Comparison of ENCODE assay signal across 12 cellular contexts in genomic region chr12:110579239-110579888, GRCh38. TPM values are rescaled to one million over a fixed set of nuclear protein-coding genes. Genes with fewer than 3 reads are reported as not detected.
DNase-seq lines count a peak whose midpoint lies in the region; ATAC-seq, FAIRE-seq and TF ChIP-seq lines count a peak whose summit lies in the region.
"Had no signal": no experiment of that assay in that cellular context is flagged by ENCODE, and none has a peak within 500 bp of the region (broad histone marks: within the 10 kb centered on the region; RNA-seq: fewer than 3 reads in every experiment).

No MANE protein-coding gene starts in this region.

- peak overlapping the region; percentile 34; the same call in 1 of the 2 replicates for H3K9ac ChIP-seq in Karpas-422 (ENCODE audit: low read length)
- H3K9ac ChIP-seq in K562 (ENCODE audit: insufficient read depth in 1 of 2, low read depth in 2 of 2, low read length in 2 of 2): no peak overlapping the region

- TF ChIP-seq EP300 in K562 (IDR thresholded peaks at IDR 0.05; ENCODE audit: low read length): no peak

- H3K27ac ChIP-seq in Karpas-422 (ENCODE audit: low read length): peak overlapping the region; percentile 32
- H3K27ac ChIP-seq in K562 (ENCODE audit: extremely low read depth, low read depth, low read length): 0 out of 3 replicates have a peak overlapping the region, but pooled peaks have one; percentile 35
- H3K27ac ChIP-seq: WERI-Rb-1 had no signal

- no peak for FAIRE-seq in K562 (lab: Jason Lieb, UNC)

- no peaks in the 10 kb centered on the region for H3K9me2 ChIP-seq in Karpas-422 (replicated peaks; ENCODE audit: insufficient read depth, low read length)

- peak overlapping the region; percentile 93 to 97 for H3K27ac Mint-ChIP-seq in natural killer cell treated with Interleukin-12 subunit alpha and Interleukin-12 subunit beta and Interleukin-15 and Interleukin-18, amount 100 ng/mL, for 72 hours

- H3K4me1 ChIP-seq in Karpas-422 (ENCODE audit: low read length) (peaks cover 48% of the 10 kb centered on the region), K562 (replicated peaks in 1 of 2; ENCODE audit: control insufficient read depth in 2 of 2, insufficient read depth in 2 of 2, low read length in 2 of 2) (peaks cover 31 to 37% of the 10 kb centered on the region in 2 experiments)

- intact Hi-C loops in K562 (cut with micrococcal nuclease): no loop called here
- intact Hi-C loops in lower leg skin (cut with DNase I; ENCODE audit: low total_unique reads): no loop called here

- peaks cover 60 to 64% of the 10 kb centered on the region in 2 donors for H3K4me1 Mint-ChIP-seq in natural killer cell treated with Interleukin-12 subunit alpha and Interleukin-12 subunit beta and Interleukin-15 and Interleukin-18, amount 100 ng/mL, for 72 hours (ENCODE audit: low read depth in 2 of 2)

- no peak for DNase-seq in GM06990 (ENCODE audit: extremely low read depth, insufficient read length)
- DNase-seq in Karpas-422: no peak
- no peak for DNase-seq in K562 (ENCODE audit: extremely low read depth in 1 of 4, low spot score in 3 of 4)
- no peak for DNase-seq in natural killer cell treated with Interleukin-12 subunit alpha and Interleukin-12 subunit beta and Interleukin-15 and Interleukin-18, amount 100 ng/mL, for 72 hours (ENCODE audit: low spot score)
- DNase-seq in DMS153 (lab: John Stamatoyannopoulos, UW): no peak
- DNase-seq in lower leg skin (ENCODE audit: low spot score in 2 of 2): no peak
- DNase-seq in NCI-H2029 treated with DMSO at 0.1 percent for 48 hours (lab: John Stamatoyannopoulos, UW): no peak
- DNase-seq in effector CD8-positive, alpha-beta T cell (lab: John Stamatoyannopoulos, UW): no peak
- DNase-seq: mesendoderm, NCI-H1105, WERI-Rb-1 had no signal

- H3K9me1 ChIP-seq in K562 (ENCODE audit: control insufficient read depth, insufficient read depth, low read length): no peaks in the 10 kb centered on the region

- H4K20me1 ChIP-seq in Karpas-422 (ENCODE audit: insufficient read depth, low read depth, low read length) (peaks cover 16% of the 10 kb centered on the region), K562 (replicated peaks; ENCODE audit: control insufficient read depth, insufficient read depth, low read length) (peaks cover 27% of the 10 kb centered on the region)

- H3K36me3 ChIP-seq in GM06990 (ENCODE audit: control insufficient read depth, insufficient read depth, low read length) (no peaks in the 10 kb centered on the region), Karpas-422 (ENCODE audit: insufficient read depth, low read length) (peaks cover 29% of the 10 kb centered on the region), K562 (ENCODE audit: control insufficient read depth, insufficient read depth, low read length) (no peaks in the 10 kb centered on the region; the same call in 2 of the 3 replicates)
- H3K36me3 ChIP-seq: ascending aorta, WERI-Rb-1 had no signal

- no TSS peak for BruUV-seq in K562 (replicated peaks; lab: Mats Ljungman, UMichigan)

- TF ChIP-seq RAD21 in K562 (CRISPR knock-in tag; conservative IDR thresholded peaks at IDR 0.05 in 1 of 2, IDR thresholded peaks at IDR 0.05 in 1 of 2): no peak

- TF ChIP-seq CTCF in GM06990 (IDR thresholded peaks at IDR 0.05; ENCODE audit: insufficient read depth, low read length, poor library complexity, severe bottlenecking) (no peak), K562 (IDR thresholded peaks at IDR 0.05 in 2 of 3, conservative IDR thresholded peaks at IDR 0.05 in 1 of 3; ENCODE audit: insufficient read depth in 2 of 3, low read depth in 1 of 3, low read length in 3 of 3) (no peak), lower leg skin (IDR thresholded peaks at IDR 0.05) (no peak)

- CTCF ChIA-PET in K562 (lab: Yijun Ruan, JAX; ENCODE audit: low intra/inter-chr PET ratio): no interaction called here

- H3K9me3 Mint-ChIP-seq in natural killer cell treated with Interleukin-12 subunit alpha and Interleukin-12 subunit beta and Interleukin-15 and Interleukin-18, amount 100 ng/mL, for 72 hours: no peaks in the 10 kb centered on the region

- in situ Hi-C loops in K562 (cut with MboI): no loop called here

- H3K79me2 ChIP-seq in Karpas-422 (ENCODE audit: low read length): peaks cover 89% of the 10 kb centered on the region
- peaks cover 90% of the 10 kb centered on the region for H3K79me2 ChIP-seq in K562 (ENCODE audit: control insufficient read depth, insufficient read depth, low read length)

- H3K36me3 Mint-ChIP-seq in natural killer cell treated with Interleukin-12 subunit alpha and Interleukin-12 subunit beta and Interleukin-15 and Interleukin-18, amount 100 ng/mL, for 72 hours: peaks cover 7% of the 10 kb centered on the region

- H3K4me2 ChIP-seq in Karpas-422 (ENCODE audit: low read depth, low read length, poor library complexity, severe bottlenecking) (peak overlapping the region; percentile 77), K562 (ENCODE audit: insufficient read depth, low read length) (peak overlapping the region; percentile 63)

- peaks cover 2% of the 10 kb centered on the region for H3K9me3 ChIP-seq in Karpas-422 (ENCODE audit: low read length)
- H3K9me3 ChIP-seq in K562 (replicated peaks; ENCODE audit: control insufficient read depth, insufficient read depth, low read depth, low read length): no peaks in the 10 kb centered on the region
- H3K9me3 ChIP-seq: ascending aorta had no signal

- no peaks in the 10 kb centered on the region for H3K27me3 Mint-ChIP-seq in natural killer cell treated with Interleukin-12 subunit alpha and Interleukin-12 subunit beta and Interleukin-15 and Interleukin-18, amount 100 ng/mL, for 72 hours

- WGBS in K562 (ENCODE audit: insufficient coverage, low coverage, missing lambda C conversion rate): 78% methylated on average over 13 of the region's 13 CpGs
- WGBS in lower leg skin, 2 donors: 86 to 89% methylated on average over 13 of the region's 13 CpGs

- H2AFZ ChIP-seq in Karpas-422 (ENCODE audit: low read length): no peak overlapping the region
- no peak overlapping the region for H2AFZ ChIP-seq in K562 (ENCODE audit: low read depth, low read length)

- H3K27me3 ChIP-seq in GM06990 (replicated peaks; ENCODE audit: control insufficient read depth, insufficient read depth, low read length) (no peaks in the 10 kb centered on the region), Karpas-422 (ENCODE audit: low read length) (no peaks in the 10 kb centered on the region), K562 (ENCODE audit: control insufficient read depth in 2 of 2, insufficient read depth in 2 of 2, low read length in 2 of 2) (no peaks in the 10 kb centered on the region)
- H3K27me3 ChIP-seq: ascending aorta had no signal

- H3K4me3 ChIP-seq in GM06990 (replicated peaks; ENCODE audit: low read depth, low read length): peak overlapping the region; percentile 97
- H3K4me3 ChIP-seq in Karpas-422 (ENCODE audit: low read length): peak overlapping the region; percentile 76; the same call in 1 of the 2 replicates
- no peak overlapping the region for H3K4me3 ChIP-seq in K562
- no peak overlapping the region for H3K4me3 ChIP-seq in lower leg skin (ENCODE audit: low read depth, poor library complexity, severe bottlenecking)
- H3K4me3 ChIP-seq: ascending aorta had no signal

- TF ChIP-seq POLR2A in K562 (conservative IDR thresholded peaks at IDR 0.05) (no peak), lower leg skin (IDR thresholded peaks at IDR 0.05) (no peak)

- peak overlapping the region; percentile 79 for H3K4me3 Mint-ChIP-seq in natural killer cell treated with Interleukin-12 subunit alpha and Interleukin-12 subunit beta and Interleukin-15 and Interleukin-18, amount 100 ng/mL, for 72 hours

- POLR2A ChIA-PET in K562 (lab: Yijun Ruan, JAX): interaction anchor here (0.6 to 1.9 kb wide), 5 partner anchors 14 to 226 kb away, joined by 3 to 12 read pairs (median 3); no protein-coding TSS in a partner anchor

- ATAC-seq in K562: no peak
- ATAC-seq in natural killer cell treated with Interleukin-12 subunit alpha and Interleukin-12 subunit beta and Interleukin-15 and Interleukin-18, amount 100 ng/mL, for 72 hours: no peak

RNA-seq across cellular contexts. Expression of gene PPTC7, which starts 3.8 kb away (rescaled TPM):
- total RNA-seq in Karpas-422 (2014; rRNA removed; shearing (Covaris generic); ENCODE audit: low replicate concordance): 16.1 and 27.4 TPM in 2 replicates
- total RNA-seq in K562 (2011; cell fraction: chromatin; rRNA removed; ENCODE audit: low replicate concordance): 18.9 and 40.1 TPM in 2 replicates
- 12.0 and 15.0 TPM in 2 replicates for total RNA-seq in K562 (2011; cell fraction: nucleolus; rRNA removed)
- 29.2 and 51.3 TPM in 2 replicates for total RNA-seq in K562 (2011; cell fraction: nucleoplasm; rRNA removed)
- total RNA-seq in K562 (2014; rRNA removed): 5.3 and 5.4 TPM in 2 replicates
- 11.9 and 12.1 TPM in 2 replicates for total RNA-seq in K562 (2014; rRNA removed; fragmentation: Illumina TruSeq; extraction: Trizol)
- 7.6 and 8.0 TPM in 2 replicates for total RNA-seq in K562 (2015; rRNA removed; fragmentation: Illumina TruSeq; extraction: Trizol)
- total RNA-seq in K562 (2021): 19.3 and 21.8 TPM in 2 replicates
- 21.6 and 23.1 TPM in 2 replicates for polyA plus RNA-seq in K562 (2011; rRNA removed)
- 7.9 and 14.3 TPM in 2 replicates for polyA plus RNA-seq in K562 (2011; cell fraction: cytosol; rRNA removed)
- 17.9 and 24.3 TPM in 2 replicates for polyA plus RNA-seq in K562 (2011; cell fraction: nucleus; rRNA removed)
- polyA plus RNA-seq in K562 (2012): 13.8 and 15.4 TPM in 2 replicates
- 18.2 and 19.5 TPM in 2 replicates for polyA plus RNA-seq in K562 (2014; fragmentation: Illumina TruSeq; extraction: Trizol)
- polyA plus RNA-seq in K562 (2014; fragmentation: Nextera tagmentation; extraction: Ambion mirVana): 1 to 10 TPM; 2.6 to 4.7 TPM
- polyA plus RNA-seq in K562 (2014; rRNA removed): 15.2 and 16.9 TPM in 2 replicates
- 36.0 and 39.7 TPM in 2 replicates for polyA minus RNA-seq in K562 (2011; rRNA and poly(A)+ RNA removed)
- 14.9 and 17.1 TPM in 2 replicates for polyA minus RNA-seq in K562 (2011; cell fraction: cytosol; rRNA and poly(A)+ RNA removed)
- 11.0 and 20.3 TPM in 2 replicates for polyA minus RNA-seq in K562 (2011; cell fraction: nucleus; rRNA and poly(A)+ RNA removed)
- 10 to 100 TPM; 35.2 to 42.1 TPM for total RNA-seq in natural killer cell treated with Interleukin-12 subunit alpha and Interleukin-12 subunit beta and Interleukin-15 and Interleukin-18, amount 100 ng/mL, for 72 hours
- total RNA-seq in lower leg skin: 10 to 100 TPM; 19.6 to 29.8 (median 26.0) TPM

RNA-seq across cellular contexts. Expression of gene TCTN1, which starts 34.6 kb away (rescaled TPM):
- total RNA-seq in Karpas-422 (2014; rRNA removed; shearing (Covaris generic); ENCODE audit: low replicate concordance): 31.0 and 31.3 TPM in 2 replicates
- 16.6 and 18.2 TPM in 2 replicates for total RNA-seq in K562 (2011; cell fraction: chromatin; rRNA removed; ENCODE audit: low replicate concordance)
- 8.3 and 13.5 TPM in 2 replicates for total RNA-seq in K562 (2011; cell fraction: nucleolus; rRNA removed)
- 15.0 and 27.9 TPM in 2 replicates for total RNA-seq in K562 (2011; cell fraction: nucleoplasm; rRNA removed)
- total RNA-seq in K562 (2014; rRNA removed): 5.1 and 5.5 TPM in 2 replicates
- 3.7 and 4.7 TPM in 2 replicates for total RNA-seq in K562 (2014; rRNA removed; fragmentation: Illumina TruSeq; extraction: Trizol)
- total RNA-seq in K562 (2015; rRNA removed; fragmentation: Illumina TruSeq; extraction: Trizol): 5.1 and 6.3 TPM in 2 replicates
- 3.8 and 4.0 TPM in 2 replicates for total RNA-seq in K562 (2021)
- polyA plus RNA-seq in K562 (2011; rRNA removed): 11.4 and 12.5 TPM in 2 replicates
- polyA plus RNA-seq in K562 (2011; cell fraction: cytosol; rRNA removed): 9.8 and 10.2 TPM in 2 replicates
- polyA plus RNA-seq in K562 (2011; cell fraction: nucleus; rRNA removed): 26.2 and 26.6 TPM in 2 replicates
- polyA plus RNA-seq in K562 (2012): 6.4 and 15.2 TPM in 2 replicates
- 4.2 and 5.7 TPM in 2 replicates for polyA plus RNA-seq in K562 (2014; fragmentation: Illumina TruSeq; extraction: Trizol)
- polyA plus RNA-seq in K562 (2014; fragmentation: Nextera tagmentation; extraction: Ambion mirVana): under 1 TPM; 0.32 to 0.98 TPM
- polyA plus RNA-seq in K562 (2014; rRNA removed): 3.7 and 7.2 TPM in 2 replicates
- 9.4 and 10.4 TPM in 2 replicates for polyA minus RNA-seq in K562 (2011; rRNA and poly(A)+ RNA removed)
- 2.3 and 5.8 TPM in 2 replicates for polyA minus RNA-seq in K562 (2011; cell fraction: cytosol; rRNA and poly(A)+ RNA removed)
- polyA minus RNA-seq in K562 (2011; cell fraction: nucleus; rRNA and poly(A)+ RNA removed): 10.5 and 16.1 TPM in 2 replicates
- 1 to 10 TPM; 5.0 to 8.9 TPM for total RNA-seq in natural killer cell treated with Interleukin-12 subunit alpha and Interleukin-12 subunit beta and Interleukin-15 and Interleukin-18, amount 100 ng/mL, for 72 hours
- total RNA-seq in lower leg skin: 10 to 100 TPM; 18.6 to 44.8 (median 24.7) TPM

Comparison
In these comparisons a context has a peak if more than half of its experiments do, and no peak if none do; other contexts are left out.
1. H3K4me3 ChIP-seq: peak in GM06990 (single experiment) and Karpas-422 (single experiment); none in K562 (single experiment) and lower leg skin (single experiment).